ENCODE assay signal across 1 cellular context in the genomic region with DNA sequence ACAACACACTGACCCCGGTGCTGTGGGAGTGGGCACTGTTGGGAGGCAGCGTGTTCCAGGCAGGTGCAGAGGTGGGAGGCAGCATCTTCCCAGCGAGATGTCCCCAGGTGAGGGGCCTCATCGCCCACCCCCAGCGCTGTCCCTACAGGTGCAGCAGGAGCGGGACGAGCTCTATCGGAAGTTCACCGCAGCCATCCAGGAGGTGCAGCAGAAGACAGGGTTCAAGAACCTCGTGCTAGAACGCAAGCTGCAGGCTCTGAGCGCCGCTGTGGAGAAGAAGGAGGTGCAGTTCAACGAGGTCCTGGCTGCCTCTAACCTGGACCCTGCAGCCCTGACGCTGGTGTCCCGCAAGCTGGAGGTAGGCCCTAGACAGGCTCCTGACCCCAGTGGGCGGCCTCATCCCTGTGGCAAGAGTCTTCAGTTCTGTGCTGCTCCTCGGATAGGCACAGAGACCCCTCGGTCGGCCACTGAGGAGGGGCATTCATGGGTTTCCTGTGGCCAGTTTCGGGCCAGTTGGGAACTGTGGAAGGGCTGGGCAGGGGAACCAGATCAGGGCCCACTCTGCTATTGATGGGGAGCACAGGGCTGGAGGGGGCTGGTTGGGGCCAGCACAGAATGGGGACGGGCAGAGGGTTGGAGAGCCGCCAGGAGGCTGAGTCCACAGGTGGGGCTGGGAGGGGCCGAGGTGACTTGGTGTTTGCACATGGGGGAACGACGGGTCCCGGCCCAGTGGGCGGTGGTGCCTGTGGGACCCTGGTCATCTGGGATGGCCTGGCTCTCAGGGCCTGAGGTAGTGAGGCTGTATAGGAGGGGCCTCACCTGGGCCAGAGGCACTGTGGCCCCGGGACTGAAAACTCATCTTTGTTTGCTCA.
TF ChIP-seq lines count a peak whose summit lies in the region.

No MANE protein-coding gene starts in this region.

TF ChIP-seq in IMR-90, 13 proteins besides CTCF, POLR2A, EP300 and RAD21:
- TF ChIP-seq BHLHE40 (IDR thresholded peaks at IDR 0.05; ENCODE audit: low read depth, low read length) (no peak), NFE2L2 (IDR thresholded peaks at IDR 0.05; ENCODE audit: low read depth, low read length) (no peak), CEBPB (IDR thresholded peaks at IDR 0.05; ENCODE audit: low read depth, low read length) (no peak), CHD1 (IDR thresholded peaks at IDR 0.05; ENCODE audit: low read depth, low read length) (no peak), FOS (IDR thresholded peaks at IDR 0.05; ENCODE audit: low read depth, low read length) (no peak), MAFK (IDR thresholded peaks at IDR 0.05; ENCODE audit: low read depth, low read length) (no peak), MAZ (IDR thresholded peaks at IDR 0.05; ENCODE audit: borderline replicate concordance, low read depth, low read length) (no peak), RFX5 (IDR thresholded peaks at IDR 0.05; ENCODE audit: low read depth, low read length) (no peak), MXI1 (IDR thresholded peaks at IDR 0.05; ENCODE audit: borderline replicate concordance, low read depth, low read length) (no peak), SMC3 (IDR thresholded peaks at IDR 0.05; ENCODE audit: low read depth, low read length) (no peak), RCOR1 (IDR thresholded peaks at IDR 0.05; ENCODE audit: insufficient replicate concordance, low read length) (no peak)
- TF ChIP-seq, protein P1, sequence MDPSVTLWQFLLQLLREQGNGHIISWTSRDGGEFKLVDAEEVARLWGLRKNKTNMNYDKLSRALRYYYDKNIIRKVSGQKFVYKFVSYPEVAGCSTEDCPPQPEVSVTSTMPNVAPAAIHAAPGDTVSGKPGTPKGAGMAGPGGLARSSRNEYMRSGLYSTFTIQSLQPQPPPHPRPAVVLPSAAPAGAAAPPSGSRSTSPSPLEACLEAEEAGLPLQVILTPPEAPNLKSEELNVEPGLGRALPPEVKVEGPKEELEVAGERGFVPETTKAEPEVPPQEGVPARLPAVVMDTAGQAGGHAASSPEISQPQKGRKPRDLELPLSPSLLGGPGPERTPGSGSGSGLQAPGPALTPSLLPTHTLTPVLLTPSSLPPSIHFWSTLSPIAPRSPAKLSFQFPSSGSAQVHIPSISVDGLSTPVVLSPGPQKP (IDR thresholded peaks at IDR 0.05; ENCODE audit: borderline replicate concordance, low read depth, low read length), result no peak
- TF ChIP-seq, protein P2, sequence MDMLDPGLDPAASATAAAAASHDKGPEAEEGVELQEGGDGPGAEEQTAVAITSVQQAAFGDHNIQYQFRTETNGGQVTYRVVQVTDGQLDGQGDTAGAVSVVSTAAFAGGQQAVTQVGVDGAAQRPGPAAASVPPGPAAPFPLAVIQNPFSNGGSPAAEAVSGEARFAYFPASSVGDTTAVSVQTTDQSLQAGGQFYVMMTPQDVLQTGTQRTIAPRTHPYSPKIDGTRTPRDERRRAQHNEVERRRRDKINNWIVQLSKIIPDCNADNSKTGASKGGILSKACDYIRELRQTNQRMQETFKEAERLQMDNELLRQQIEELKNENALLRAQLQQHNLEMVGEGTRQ (IDR thresholded peaks at IDR 0.05; ENCODE audit: low read depth, low read length), result no peak
